10 cellular contexts compared by ENCODE assay signal in the genomic region with DNA sequence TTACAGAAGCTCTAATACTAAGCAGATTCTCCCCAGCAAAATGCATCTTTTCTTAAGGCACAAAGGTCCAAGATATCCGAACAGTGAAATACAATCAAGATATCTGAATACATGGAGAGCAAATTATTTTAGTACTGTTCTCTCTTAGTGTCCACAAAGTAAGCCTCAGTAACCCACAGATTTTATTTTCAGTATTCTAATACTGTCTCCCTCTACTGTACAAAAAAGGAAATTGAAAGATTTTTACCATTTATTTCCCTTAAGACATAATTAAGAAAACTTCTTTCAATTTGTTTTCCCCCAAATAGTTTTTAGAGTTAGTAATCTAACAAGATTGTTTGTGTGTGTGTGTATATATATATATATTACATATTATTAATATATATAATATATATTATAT. TPM values are rescaled to one million over a fixed set of nuclear protein-coding genes. Genes with fewer than 3 reads are reported as not detected.
DNase-seq lines count a peak whose midpoint lies in the region; ATAC-seq and TF ChIP-seq lines count a peak whose summit lies in the region.
"Had no signal": no experiment of that assay in that cellular context is flagged by ENCODE, and none has a peak within 500 bp of the region (broad histone marks: within the 10 kb centered on the region; RNA-seq: fewer than 3 reads in every experiment).

No MANE protein-coding gene starts in this region.

- H2AFZ ChIP-seq in PC-9: no peak overlapping the region

- no peaks in the 10 kb centered on the region for H3K36me3 ChIP-seq in PC-9 (ENCODE audit: low read depth)
- H3K36me3 ChIP-seq: spleen had no signal

- H3K4me3 ChIP-seq in AG09309 (ENCODE audit: control insufficient read depth, low read depth, low read length) (no peak overlapping the region), PC-9 (no peak overlapping the region), fibroblast of villous mesenchyme (ENCODE audit: low read depth, low read length) (no peak overlapping the region)
- H3K4me3 ChIP-seq: lung, spleen had no signal

- no peaks in the 10 kb centered on the region for H4K20me1 ChIP-seq in PC-9 (ENCODE audit: insufficient read depth)

- H3K9me3 ChIP-seq in PC-9 (ENCODE audit: insufficient read depth, low read depth): no peaks in the 10 kb centered on the region
- H3K9me3 ChIP-seq: spleen had no signal

- CTCF ChIA-PET in GM10248 (lab: Yijun Ruan, JAX) (no interaction called here), PC-9 (lab: Charles Lee) (no interaction called here)

- intact Hi-C loops in PC-9 (cut with micrococcal nuclease; ENCODE audit: unreplicated experiment): no loop called here

- no peak overlapping the region for H3K4me2 ChIP-seq in PC-9

- H3K4me1 ChIP-seq in PC-9 (replicated peaks; ENCODE audit: insufficient read depth): no peaks in the 10 kb centered on the region
- H3K4me1 ChIP-seq: spleen had no signal

- DNase-seq in AG09309 (ENCODE audit: low read depth): no peak
- DNase-seq in GM10248 (ENCODE audit: extremely low spot score): no peak
- DNase-seq in PC-9: no peak
- no peak for DNase-seq in fibroblast of villous mesenchyme (ENCODE audit: low read depth)
- no peak for DNase-seq in NCI-H1436 treated with DMSO at 0.1 percent for 48 hours (lab: John Stamatoyannopoulos, UW)
- DNase-seq in globus pallidus (ENCODE audit: low spot score): no peak
- DNase-seq in ecto neural progenitor cell (ENCODE audit: low spot score): no peak
- DNase-seq: spleen had no signal

- H3K9me2 ChIP-seq in PC-9 (ENCODE audit: insufficient read depth): no peaks in the 10 kb centered on the region

- no peaks in the 10 kb centered on the region for H3K79me2 ChIP-seq in PC-9 (ENCODE audit: low read depth)

- no peaks in the 10 kb centered on the region for H3F3A ChIP-seq in PC-9 (ENCODE audit: insufficient read depth, low read depth)

- POLR2A ChIA-PET in GM10248 (lab: Yijun Ruan, JAX): no interaction called here
- POLR2A ChIA-PET in PC-9 (lab: Charles Lee; ENCODE audit: unreplicated experiment): interaction anchor here (0.7 kb wide), 1 partner anchor 1167 kb away, joined by 5 read pairs; no protein-coding TSS in a partner anchor

- TF ChIP-seq CTCF in AG09309 (IDR thresholded peaks at IDR 0.05; ENCODE audit: control insufficient read depth, insufficient read depth, low read depth, low read length, missing control alignments): peak; percentile 21
- TF ChIP-seq CTCF in GM10248 (IDR thresholded peaks at IDR 0.05; ENCODE audit: control extremely low read depth, extremely low read depth, low read depth, missing control alignments): peak; percentile 19
- TF ChIP-seq CTCF in PC-9 (conservative IDR thresholded peaks at IDR 0.05): peak; percentile 57; the same call in 1 of the 2 replicates
- TF ChIP-seq CTCF in fibroblast of villous mesenchyme (IDR thresholded peaks at IDR 0.05; ENCODE audit: insufficient read depth, low read depth, low read length): peak; percentile 38

- no peaks in the 10 kb centered on the region for H3K27me3 ChIP-seq in PC-9 (ENCODE audit: insufficient read depth, low read depth)
- H3K27me3 ChIP-seq: spleen had no signal

- no TSS peak for BruUV-seq in PC-9 (replicated peaks; lab: Mats Ljungman, UMichigan)

- ATAC-seq in GM21528 (IDR thresholded peaks at IDR 0.05; ENCODE audit: low FRiP score, unreplicated experiment): no peak

- H3K27ac ChIP-seq in PC-9: no peak overlapping the region
- H3K27ac ChIP-seq: spleen had no signal

RNA-seq across cellular contexts. Expression of gene NOL6, which starts 24.7 kb away (rescaled TPM):
- 15.5 and 16.2 TPM in 2 replicates for total RNA-seq in PC-9 (2021)
- 30.9 and 32.4 TPM in 2 replicates for total RNA-seq in fibroblast of villous mesenchyme

RNA-seq across cellular contexts. Expression of gene ANKRD18B, which starts 25.7 kb away (rescaled TPM):
- total RNA-seq in PC-9 (2021) (4.6 and 6.9 TPM in 2 replicates), fibroblast of villous mesenchyme (0.97 TPM in 1 of 2 replicates, not detected in the other)

RNA-seq across cellular contexts. Expression of gene AQP3, which starts 51.0 kb away (rescaled TPM):
- 9.9 and 15.3 TPM in 2 replicates for total RNA-seq in PC-9 (2021)
- 0.86 and 0.97 TPM in 2 replicates for total RNA-seq in fibroblast of villous mesenchyme
